12 cellular contexts compared by ENCODE assay signal in the genomic region with DNA sequence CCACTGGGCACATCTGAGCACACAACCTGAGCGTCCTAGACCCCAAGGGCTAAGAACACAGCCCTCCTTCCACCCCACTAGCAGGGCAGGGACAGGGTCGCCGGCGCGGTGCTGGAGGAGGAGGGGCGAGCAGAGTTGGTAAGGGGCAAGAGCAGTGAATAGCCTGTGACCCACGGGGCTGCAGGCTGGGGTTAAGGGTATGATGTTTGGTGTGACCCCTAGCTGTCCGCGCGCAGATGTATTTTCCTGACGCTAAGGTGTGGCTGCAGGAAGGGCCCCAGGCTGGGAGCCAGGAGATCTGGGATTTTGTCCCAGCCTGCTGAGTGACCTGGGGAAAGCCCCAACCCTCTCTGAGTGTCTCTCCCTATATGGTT. TPM values are rescaled to one million over a fixed set of nuclear protein-coding genes. Genes with fewer than 3 reads are reported as not detected.
DNase-seq lines count a peak whose midpoint lies in the region; ATAC-seq, FAIRE-seq and TF ChIP-seq lines count a peak whose summit lies in the region.
"Had no signal": no experiment of that assay in that cellular context is flagged by ENCODE, and none has a peak within 500 bp of the region (broad histone marks: within the 10 kb centered on the region; RNA-seq: fewer than 3 reads in every experiment).

No MANE protein-coding gene starts in this region.

- no peak for ATAC-seq in CD4-positive, alpha-beta T cell (ENCODE audit: poor library complexity)
- ATAC-seq in GM19023 (IDR thresholded peaks at IDR 0.05; ENCODE audit: unreplicated experiment) (no peak), omental fat pad (ENCODE audit: low FRiP score) (no peak)

- FAIRE-seq in urothelium cell line (lab: Jason Lieb, UNC), result no peak
- FAIRE-seq: colon had no signal

- peaks cover 36% of the 10 kb centered on the region for H3K4me1 Mint-ChIP-seq in CD4-positive, alpha-beta T cell (ENCODE audit: low read depth)
- peaks cover 70% of the 10 kb centered on the region for H3K4me1 Mint-ChIP-seq in brain

- H3K4me3 Mint-ChIP-seq in CD4-positive, alpha-beta T cell, result peak overlapping the region; percentile 96
- H3K4me3 Mint-ChIP-seq in brain, result peak overlapping the region in 4 of 5 experiments; percentile 92 to 97 (median 94)

- POLR2A ChIA-PET in CD4-positive, alpha-beta T cell (lab: Charles Lee), result interaction anchor here (1.4 to 2.3 kb wide), 2 partner anchors 20 to 177 kb away, joined by 4 to 27 read pairs; a partner anchor contains a TSS
- POLR2A ChIA-PET in HEK293T (lab: Yijun Ruan, JAX), result interaction anchor here (1.0 to 1.9 kb wide), 5 partner anchors 9 to 149 kb away, joined by 3 to 20 read pairs (median 4); no protein-coding TSS in a partner anchor

- no peak for TF ChIP-seq CTCF in CD4-positive, alpha-beta T cell (IDR thresholded peaks at IDR 0.05)
- TF ChIP-seq CTCF in HL-60 (IDR thresholded peaks at IDR 0.05; ENCODE audit: insufficient read depth, low read length) (no peak), brain (conservative IDR thresholded peaks at IDR 0.05) (no peak), omental fat pad (IDR thresholded peaks at IDR 0.05) (no peak)

- H3K9me3 Mint-ChIP-seq in CD4-positive, alpha-beta T cell, result no peaks in the 10 kb centered on the region
- H3K9me3 Mint-ChIP-seq in brain, result peaks cover 0 to 2% (median 0%) of the 10 kb centered on the region in 5 experiments

- peak overlapping the region; percentile 65 for H3K9ac ChIP-seq in mucosa of stomach (ENCODE audit: low read length)

- no peaks in the 10 kb centered on the region for H3K27me3 ChIP-seq in CD4-positive, alpha-beta T cell (ENCODE audit: control insufficient read depth, insufficient read depth, low read length)
- H3K27me3 ChIP-seq in HL-60 (ENCODE audit: insufficient read depth, poor library complexity, severe bottlenecking), result no peaks in the 10 kb centered on the region
- H3K27me3 ChIP-seq in mucosa of stomach (ENCODE audit: control insufficient read depth, insufficient read depth, low read length), result peaks cover 2% of the 10 kb centered on the region

- no peak overlapping the region for H3K4me3 ChIP-seq in HL-60 (replicated peaks; ENCODE audit: insufficient read depth, low read length)
- H3K4me3 ChIP-seq in mucosa of stomach (ENCODE audit: low read length), result peak overlapping the region; percentile 28

- DNase-seq in CD4-positive, alpha-beta T cell, result no peak
- DNase-seq in HL-60 (ENCODE audit: low read depth in 1 of 2, low spot score in 1 of 2), result no peak
- DNase-seq in urothelium cell line (ENCODE audit: low spot score), result no peak
- DNase-seq in HEK293T (ENCODE audit: extremely low spot score), result no peak
- DNase-seq in omental fat pad (ENCODE audit: low spot score), result no peak

- H3K36me3 Mint-ChIP-seq in CD4-positive, alpha-beta T cell (ENCODE audit: low read depth), result peaks cover 14% of the 10 kb centered on the region
- no peaks in the 10 kb centered on the region for H3K36me3 Mint-ChIP-seq in brain

- H3K27ac ChIP-seq in CD4-positive, alpha-beta T cell (ENCODE audit: low read depth, low read length), result no peak overlapping the region
- peak overlapping the region; percentile 14; the same call in 1 of the 2 replicates for H3K27ac ChIP-seq in HL-60 (replicated peaks)
- H3K27ac ChIP-seq: SK-N-MC had no signal

- no peaks in the 10 kb centered on the region for H3K27me3 Mint-ChIP-seq in CD4-positive, alpha-beta T cell
- peaks cover 14% of the 10 kb centered on the region for H3K27me3 Mint-ChIP-seq in brain

- peaks cover 71% of the 10 kb centered on the region for H3K4me1 ChIP-seq in mucosa of stomach (ENCODE audit: control insufficient read depth, insufficient read depth, low read length)

- H3K27ac Mint-ChIP-seq in CD4-positive, alpha-beta T cell, result peak overlapping the region; percentile 96
- peak overlapping the region in 1 of 5 experiments; percentile 12 for H3K27ac Mint-ChIP-seq in brain

- no peaks in the 10 kb centered on the region for H3K36me3 ChIP-seq in mucosa of stomach (ENCODE audit: control insufficient read depth, insufficient read depth, low read length)

- intact Hi-C loops in CD4-positive, alpha-beta T cell (cut with DNase I, micrococcal nuclease), result loop anchor here (5.0 to 10.0 kb wide), 9 partner anchors 252 to 1206 kb away; a partner anchor contains a TSS

- H3K9me3 ChIP-seq in CD4-positive, alpha-beta T cell (ENCODE audit: control insufficient read depth, low read length), result no peaks in the 10 kb centered on the region
- no peaks in the 10 kb centered on the region for H3K9me3 ChIP-seq in mucosa of stomach (ENCODE audit: control insufficient read depth, low read length)

- CTCF ChIA-PET in CD4-positive, alpha-beta T cell (lab: Charles Lee), result interaction anchor here (2.8 kb wide), 1 partner anchor 171 kb away, joined by 27 read pairs; no protein-coding TSS in a partner anchor
- CTCF ChIA-PET in HEK293T (lab: Yijun Ruan, JAX), result no interaction called here

TF ChIP-seq in HEK293T, 16 proteins besides CTCF, POLR2A, EP300 and RAD21:
- TF ChIP-seq FOXA1 (IDR thresholded peaks at IDR 0.05), result no peak
- TF ChIP-seq FOXM1 (IDR thresholded peaks at IDR 0.05; ENCODE audit: borderline replicate concordance), result no peak
- TF ChIP-seq ARNT (IDR thresholded peaks at IDR 0.05), result no peak
- no peak for TF ChIP-seq FOXK2 (IDR thresholded peaks at IDR 0.05)
- TF ChIP-seq L3MBTL2 (conservative IDR thresholded peaks at IDR 0.05), result no peak
- no peak for TF ChIP-seq SP1 (IDR thresholded peaks at IDR 0.05)
- TF ChIP-seq BHLHE40 (IDR thresholded peaks at IDR 0.05; ENCODE audit: borderline replicate concordance), result no peak
- no peak for TF ChIP-seq ELF4 (IDR thresholded peaks at IDR 0.05)
- TF ChIP-seq TARDBP (IDR thresholded peaks at IDR 0.05), result no peak
- TF ChIP-seq LEF1 (IDR thresholded peaks at IDR 0.05; ENCODE audit: borderline replicate concordance), result no peak
- TF ChIP-seq ZNF384 (IDR thresholded peaks at IDR 0.05), result no peak

RNA-seq across cellular contexts. Expression of a gene that starts 1.3 kb away (rescaled TPM):
- 10 to 100 TPM; 41.6 to 42.1 TPM for total RNA-seq in CD4-positive, alpha-beta T cell
- 15.4 TPM for polyA plus RNA-seq in brain (ENCODE audit: insufficient read depth, low read depth, low replicate concordance)
- total RNA-seq in omental fat pad, result 10 to 100 TPM in 3 of 4 donors, 1 to 10 TPM in 1; 7.8 to 25.0 (median 13.9) TPM

RNA-seq across cellular contexts. Expression of a gene that starts 57.8 kb away (rescaled TPM):
- total RNA-seq in CD4-positive, alpha-beta T cell, result not detected
- polyA plus RNA-seq in brain (ENCODE audit: insufficient read depth, low read depth, low replicate concordance), result not detected
- total RNA-seq in omental fat pad, result not detected
- total RNA-seq: H4, osteocyte had no signal
